Comparison of ENCODE assay signal across 1 cellular context in genomic region chr19:45641274-45642105, GRCh38.
TF ChIP-seq lines count a peak whose summit lies in the region.

No MANE protein-coding gene starts in this region.

TF ChIP-seq in HepG2, 621 proteins besides CTCF, POLR2A, EP300 and RAD21 (continued from another document and continues in another):
- TF ChIP-seq ZNF280B (CRISPR knock-in tag; IDR thresholded peaks at IDR 0.05; ENCODE audit: borderline replicate concordance) (peak; percentile 77; the same call in 1 of the 2 replicates), MXI1 (IDR thresholded peaks at IDR 0.05; ENCODE audit: borderline replicate concordance, low read depth, low read length) (peak; percentile 44; the same call in 1 of the 3 replicates), NCOA1 (CRISPR knock-in tag; IDR thresholded peaks at IDR 0.05) (no peak), MYPOP (CRISPR knock-in tag; IDR thresholded peaks at IDR 0.05) (0 out of 2 replicates have a peak, but pooled peaks have one; percentile 18), MAX (IDR thresholded peaks at IDR 0.05) (peak; percentile 79), ATF7-NPFF (CRISPR knock-in tag; IDR thresholded peaks at IDR 0.05; ENCODE audit: low read depth) (peak; percentile 76), SIX1 (CRISPR knock-in tag; IDR thresholded peaks at IDR 0.05; ENCODE audit: borderline replicate concordance) (no peak), MAFF (IDR thresholded peaks at IDR 0.05; ENCODE audit: low read depth, low read length) (no peak), THYN1 (CRISPR knock-in tag; IDR thresholded peaks at IDR 0.05; ENCODE audit: borderline replicate concordance, low read depth) (no peak), ZNF616 (CRISPR knock-in tag; IDR thresholded peaks at IDR 0.05; ENCODE audit: low read depth) (no peak), ZBTB3 (CRISPR knock-in tag; IDR thresholded peaks at IDR 0.05; ENCODE audit: borderline replicate concordance, low read depth) (no peak), ZNF780A (CRISPR knock-in tag; IDR thresholded peaks at IDR 0.05) (0 out of 2 replicates have a peak, but pooled peaks have one; percentile 33), SNAI1 (CRISPR knock-in tag; IDR thresholded peaks at IDR 0.05; ENCODE audit: borderline replicate concordance) (no peak), FLYWCH1 (CRISPR knock-in tag; IDR thresholded peaks at IDR 0.05) (no peak), ZMYM2 (CRISPR knock-in tag; IDR thresholded peaks at IDR 0.05) (no peak), SP1 (IDR thresholded peaks at IDR 0.05) (no peak), SP1 (CRISPR knock-in tag; IDR thresholded peaks at IDR 0.05) (no peak), PITX1 (CRISPR knock-in tag; IDR thresholded peaks at IDR 0.05) (no peak), ZNF335 (CRISPR knock-in tag; IDR thresholded peaks at IDR 0.05) (peak; percentile 56; the same call in 1 of the 2 replicates), ZNF747 (CRISPR knock-in tag; IDR thresholded peaks at IDR 0.05; ENCODE audit: borderline replicate concordance) (0 out of 2 replicates have a peak, but pooled peaks have one; percentile 36), SALL1 (CRISPR knock-in tag; IDR thresholded peaks at IDR 0.05) (peak; percentile 21; the same call in 1 of the 2 replicates), CHCHD3 (CRISPR knock-in tag; IDR thresholded peaks at IDR 0.05) (no peak), KAT8 (CRISPR knock-in tag; IDR thresholded peaks at IDR 0.05) (no peak; the same call in 1 of the 2 replicates), EED (CRISPR knock-in tag; IDR thresholded peaks at IDR 0.05) (peak; percentile 9; the same call in 1 of the 2 replicates), PPARG (CRISPR knock-in tag; conservative IDR thresholded peaks at IDR 0.05) (no peak), CBX5 (CRISPR knock-in tag; IDR thresholded peaks at IDR 0.05; ENCODE audit: borderline replicate concordance) (no peak; the same call in 1 of the 2 replicates), SMARCC2 (IDR thresholded peaks at IDR 0.05) (no peak), SMYD3 (CRISPR knock-in tag; IDR thresholded peaks at IDR 0.05) (no peak), UBTF (CRISPR knock-in tag; IDR thresholded peaks at IDR 0.05) (0 out of 2 replicates have a peak, but pooled peaks have one; percentile 1), ARNT2 (CRISPR knock-in tag; IDR thresholded peaks at IDR 0.05; ENCODE audit: low read depth) (peak; percentile 55), TCF7L2 (IDR thresholded peaks at IDR 0.05; ENCODE audit: low read depth, low read length) (no peak), NONO (IDR thresholded peaks at IDR 0.05) (no peak), NONO (CRISPR knock-in tag; conservative IDR thresholded peaks at IDR 0.05) (no peak), SAP130 (CRISPR knock-in tag; IDR thresholded peaks at IDR 0.05; ENCODE audit: low read depth) (peak; percentile 62), ZIK1 (CRISPR knock-in tag; IDR thresholded peaks at IDR 0.05; ENCODE audit: borderline replicate concordance, low read depth) (no peak), RFXAP (CRISPR knock-in tag; IDR thresholded peaks at IDR 0.05; ENCODE audit: borderline replicate concordance) (no peak), TRIM22 (IDR thresholded peaks at IDR 0.05) (no peak), NFKB2 (CRISPR knock-in tag; IDR thresholded peaks at IDR 0.05; ENCODE audit: borderline replicate concordance) (no peak), CREB3 (CRISPR knock-in tag; IDR thresholded peaks at IDR 0.05) (no peak), CCAR2 (optimal IDR thresholded peaks at IDR 0.05; ENCODE audit: low read depth, low read length) (no peak), IKZF4 (CRISPR knock-in tag; IDR thresholded peaks at IDR 0.05; ENCODE audit: borderline replicate concordance, low read depth, not compliant biosample characterization) (no peak), CSRNP2 (CRISPR knock-in tag; conservative IDR thresholded peaks at IDR 0.05; ENCODE audit: low read depth) (no peak), HIC2 (CRISPR knock-in tag; IDR thresholded peaks at IDR 0.05; ENCODE audit: low read depth) (no peak), KLF15 (CRISPR knock-in tag; IDR thresholded peaks at IDR 0.05; ENCODE audit: borderline replicate concordance) (no peak), USF2 (IDR thresholded peaks at IDR 0.05; ENCODE audit: low read depth, low read length) (no peak), USF2 (CRISPR knock-in tag; IDR thresholded peaks at IDR 0.05; ENCODE audit: borderline replicate concordance) (0 out of 2 replicates have a peak, but pooled peaks have one; percentile 23), PCBP1 (IDR thresholded peaks at IDR 0.05; ENCODE audit: borderline replicate concordance, low read depth, low read length) (0 out of 2 replicates have a peak, but pooled peaks have one; percentile 35), ZSCAN5A (CRISPR knock-in tag; IDR thresholded peaks at IDR 0.05; ENCODE audit: borderline replicate concordance) (peak; percentile 9; the same call in 1 of the 2 replicates), ZNF230 (CRISPR knock-in tag; IDR thresholded peaks at IDR 0.05) (peak; percentile 67; the same call in 1 of the 2 replicates), PLSCR1 (CRISPR knock-in tag; IDR thresholded peaks at IDR 0.05; ENCODE audit: borderline replicate concordance) (no peak), SIN3A (IDR thresholded peaks at IDR 0.05; ENCODE audit: borderline replicate concordance, low read depth, low read length) (no peak), CC2D1A (CRISPR knock-in tag; IDR thresholded peaks at IDR 0.05) (0 out of 2 replicates have a peak, but pooled peaks have one; percentile 64), CHD2 (IDR thresholded peaks at IDR 0.05; ENCODE audit: low read depth, low read length) (no peak), DRAP1 (CRISPR knock-in tag; IDR thresholded peaks at IDR 0.05) (0 out of 2 replicates have a peak, but pooled peaks have one; percentile 27)
